ENCODE assay signal across 17 cellular contexts in the genomic region with DNA sequence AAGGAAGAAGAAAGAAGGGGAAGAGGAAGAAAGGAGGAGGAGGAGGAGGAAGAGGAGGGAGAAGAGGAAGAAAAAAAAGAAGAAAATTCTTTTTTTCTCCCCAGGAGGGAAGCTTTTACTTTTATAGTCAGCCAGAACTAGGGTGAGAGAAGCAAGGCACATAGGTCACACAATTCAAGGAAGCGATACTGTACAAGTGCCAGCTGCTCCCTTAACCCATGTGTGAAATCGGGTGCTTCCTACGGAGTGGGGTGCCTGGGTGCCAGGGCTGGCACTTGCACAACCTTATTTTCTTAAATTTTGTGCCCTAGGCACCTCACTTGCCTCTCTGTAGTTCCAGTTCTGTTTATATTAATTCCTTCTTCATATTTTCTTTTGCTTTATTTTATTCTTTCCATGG.
DNase-seq lines count a peak whose midpoint lies in the region; ATAC-seq, FAIRE-seq and TF ChIP-seq lines count a peak whose summit lies in the region.
"Had no signal": no experiment of that assay in that cellular context is flagged by ENCODE, and none has a peak within 500 bp of the region (broad histone marks: within the 10 kb centered on the region; RNA-seq: fewer than 3 reads in every experiment).

No MANE protein-coding gene starts in this region.

- no peaks in the 10 kb centered on the region for H3K4me1 ChIP-seq in right lobe of liver
- H3K4me1 ChIP-seq in HepG2 (ENCODE audit: insufficient read depth, low read length), result no peaks in the 10 kb centered on the region

- H3K27ac ChIP-seq in right lobe of liver (no peak overlapping the region), HepG2 (ENCODE audit: extremely low read length, insufficient read depth, low read length) (no peak overlapping the region)
- H3K27ac ChIP-seq: C4-2B, GM23248, SK-N-MC had no signal

- 50% methylated on average over 2 of the region's 3 CpGs for WGBS in right lobe of liver (ENCODE audit: insufficient coverage, low coverage, low lambda C conversion rate, missing lambda C conversion rate)
- 85% methylated on average over 3 of the region's 3 CpGs for WGBS in HepG2 (ENCODE audit: low lambda C conversion rate)

- POLR2A ChIA-PET in HepG2 (lab: Yijun Ruan, JAX), result no interaction called here

- H3K36me3 ChIP-seq in right lobe of liver (no peaks in the 10 kb centered on the region), HepG2 (replicated peaks in 1 of 2; ENCODE audit: control insufficient read depth in 1 of 2, insufficient read depth in 2 of 2, low read length in 2 of 2) (no peaks in the 10 kb centered on the region)
- H3K36me3 ChIP-seq: HAP-1 had no signal

- DNase-seq in right lobe of liver (no peak), HepG2 (ENCODE audit: low spot score) (no peak), MV-4-11 (lab: John Stamatoyannopoulos, UW) (peak; percentile 80), left colon (no peak)
- no peak for DNase-seq in T-helper 2 cell treated with Interferon-gamma antibody and Interleukin-4, amounts not matched to agents 5 μg/mL and 100 μg/mL, for 36 hours (ENCODE audit: low spot score)
- DNase-seq: DMS 273 treated with DMSO at 0.1 percent for 48 hours, DND-41, GM23248, Karpas-422, NCI-H1105, NCI-H2081 had no signal

- no peak for TF ChIP-seq CTCF in right lobe of liver (IDR thresholded peaks at IDR 0.05)
- no peak for TF ChIP-seq CTCF in HepG2 (CRISPR knock-in tag; IDR thresholded peaks at IDR 0.05)

- CTCF ChIA-PET in HepG2 (lab: Yijun Ruan, JAX; ENCODE audit: low intra/inter-chr PET ratio, low total read pairs), result no interaction called here

- H3K27ac Mint-ChIP-seq in T-helper 2 cell treated with Interferon-gamma antibody and Interleukin-4, amounts not matched to agents 5 μg/mL and 100 μg/mL, for 36 hours, result no peak overlapping the region

- no peak for TF ChIP-seq RAD21 in HepG2 (CRISPR knock-in tag; IDR thresholded peaks at IDR 0.05)

- TF ChIP-seq POLR2A in right lobe of liver (IDR thresholded peaks at IDR 0.05) (no peak), HepG2 (IDR thresholded peaks at IDR 0.05; ENCODE audit: insufficient read depth in 1 of 2, low read depth in 2 of 2, low read length in 2 of 2) (no peak), GM18505 (IDR thresholded peaks at IDR 0.05; ENCODE audit: borderline replicate concordance, extremely low read depth, insufficient read depth, insufficient read length) (no peak)

- H3K9ac ChIP-seq in HepG2 (ENCODE audit: insufficient read depth, low read depth, low read length), result no peak overlapping the region
- H3K9ac ChIP-seq: GM23248 had no signal

- no peak overlapping the region for H2AFZ ChIP-seq in HepG2 (ENCODE audit: low read length)
- H2AFZ ChIP-seq: GM23248 had no signal

- H3K9me3 ChIP-seq in right lobe of liver, result no peaks in the 10 kb centered on the region
- H3K9me3 ChIP-seq in HepG2 (ENCODE audit: low read length), result no peaks in the 10 kb centered on the region
- H3K9me3 ChIP-seq: HAP-1 had no signal

- H3K4me3 Mint-ChIP-seq in T-helper 2 cell treated with Interferon-gamma antibody and Interleukin-4, amounts not matched to agents 5 μg/mL and 100 μg/mL, for 36 hours, result no peak overlapping the region

- intact Hi-C loops in right lobe of liver (cut with DNase I), result no loop called here
- intact Hi-C loops in HepG2 (cut with micrococcal nuclease; ENCODE audit: unreplicated experiment), result no loop called here
- intact Hi-C loops in left colon (cut with DNase I, micrococcal nuclease), result no loop called here

- no peak overlapping the region for H3K4me2 ChIP-seq in HepG2 (ENCODE audit: low read depth, low read length)

- peaks cover 19% of the 10 kb centered on the region for H3K4me1 Mint-ChIP-seq in T-helper 2 cell treated with Interferon-gamma antibody and Interleukin-4, amounts not matched to agents 5 μg/mL and 100 μg/mL, for 36 hours (ENCODE audit: low read depth)

- TF ChIP-seq EP300 in HepG2 (IDR thresholded peaks at IDR 0.05; ENCODE audit: low read depth in 2 of 2, low read length in 2 of 2) (no peak), HepG2 (CRISPR knock-in tag; IDR thresholded peaks at IDR 0.05; ENCODE audit: borderline replicate concordance) (no peak)

- no peak for FAIRE-seq in HepG2 (lab: Jason Lieb, UNC)

- no peaks in the 10 kb centered on the region for H4K20me1 ChIP-seq in HepG2 (ENCODE audit: insufficient read depth, low read length)

- H3K27me3 ChIP-seq in right lobe of liver (no peaks in the 10 kb centered on the region), HepG2 (ENCODE audit: control insufficient read depth in 1 of 2, insufficient read depth in 2 of 2, low read length in 2 of 2) (no peaks in the 10 kb centered on the region)

- ATAC-seq in right lobe of liver (peak in 3 of 4 donors; percentile 30 to 45 (median 30)), HepG2 (no peak), left colon (peak; percentile 55), HG02610 (IDR thresholded peaks at IDR 0.05; ENCODE audit: unreplicated experiment) (no peak), GM18505 (IDR thresholded peaks at IDR 0.05; ENCODE audit: unreplicated experiment) (no peak)
- ATAC-seq: Panc1 had no signal

- peaks cover 7% of the 10 kb centered on the region for H3K36me3 Mint-ChIP-seq in T-helper 2 cell treated with Interferon-gamma antibody and Interleukin-4, amounts not matched to agents 5 μg/mL and 100 μg/mL, for 36 hours (ENCODE audit: low read depth)

- no peak overlapping the region for H3K4me3 ChIP-seq in right lobe of liver
- H3K4me3 ChIP-seq in HepG2 (replicated peaks in 1 of 3; ENCODE audit: insufficient read depth in 1 of 3, low read depth in 2 of 3, low read length in 3 of 3), result no peak overlapping the region
- H3K4me3 ChIP-seq: GM23248, HAP-1, SK-N-MC had no signal

- peaks cover 22% of the 10 kb centered on the region for H3K9me3 Mint-ChIP-seq in T-helper 2 cell treated with Interferon-gamma antibody and Interleukin-4, amounts not matched to agents 5 μg/mL and 100 μg/mL, for 36 hours

- in situ Hi-C loops in HepG2 (cut with HindIII; ENCODE audit: extremely low pct_ligation_motif_present, low pct_unique_long_range_greater_than_20kb), result loop anchor here (5.0 kb wide), 1 partner anchor 50 kb away; no protein-coding TSS in a partner anchor

- no peaks in the 10 kb centered on the region for H3K79me2 ChIP-seq in HepG2 (ENCODE audit: insufficient read depth, low read length)

- no peaks in the 10 kb centered on the region for H3K27me3 Mint-ChIP-seq in T-helper 2 cell treated with Interferon-gamma antibody and Interleukin-4, amounts not matched to agents 5 μg/mL and 100 μg/mL, for 36 hours (ENCODE audit: low read depth)

- BruUV-seq in HepG2 (replicated peaks; lab: Mats Ljungman, UMichigan), result no TSS peak

TF ChIP-seq in HepG2, 621 proteins besides CTCF, POLR2A, EP300 and RAD21 (continues in another document):
- TF ChIP-seq ZBTB43 (CRISPR knock-in tag; conservative IDR thresholded peaks at IDR 0.05), result no peak
- TF ChIP-seq MTF2 (CRISPR knock-in tag; IDR thresholded peaks at IDR 0.05; ENCODE audit: borderline replicate concordance), result no peak
- no peak for TF ChIP-seq NR2F1 (CRISPR knock-in tag; IDR thresholded peaks at IDR 0.05)
- no peak for TF ChIP-seq ZBTB26 (CRISPR knock-in tag; IDR thresholded peaks at IDR 0.05; ENCODE audit: borderline replicate concordance)
- no peak for TF ChIP-seq HES4 (CRISPR knock-in tag; IDR thresholded peaks at IDR 0.05; ENCODE audit: borderline replicate concordance)
- no peak for TF ChIP-seq HHEX (CRISPR knock-in tag; IDR thresholded peaks at IDR 0.05)
- TF ChIP-seq TFE3 (CRISPR knock-in tag; IDR thresholded peaks at IDR 0.05), result no peak

Comparison
In these comparisons a context has a peak if more than half of its experiments do, and no peak if none do; other contexts are left out.
1. ATAC-seq: peak in right lobe of liver (3 of 4) and left colon (single experiment); none in HepG2 (single experiment), HG02610 (single experiment) and GM18505 (single experiment).